In the genomic region with DNA sequence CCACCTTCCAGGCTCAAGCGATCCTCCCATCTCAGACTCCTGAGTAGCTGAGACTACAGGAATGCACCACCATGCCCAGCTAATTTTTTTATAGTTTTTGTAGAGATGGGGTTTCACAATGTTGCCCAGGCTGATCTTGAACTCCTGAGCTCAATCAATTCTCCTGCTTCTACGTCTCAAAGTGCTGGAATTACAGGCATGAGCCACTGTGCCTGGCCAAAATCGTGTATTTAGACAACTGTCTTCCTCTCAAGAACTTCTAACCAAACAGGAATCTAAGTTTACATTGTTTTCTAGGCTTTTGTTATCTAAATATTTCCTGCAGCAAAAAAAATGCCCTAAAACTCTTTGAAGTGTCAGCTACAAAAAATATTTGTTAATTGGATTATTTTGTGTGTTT, we compare ENCODE assay signal across 1 cellular context.
TF ChIP-seq lines count a peak whose summit lies in the region.

No MANE protein-coding gene starts in this region.

TF ChIP-seq in IMR-90, 13 proteins besides CTCF, POLR2A, EP300 and RAD21 (continued from another document):
- TF ChIP-seq, protein P1, sequence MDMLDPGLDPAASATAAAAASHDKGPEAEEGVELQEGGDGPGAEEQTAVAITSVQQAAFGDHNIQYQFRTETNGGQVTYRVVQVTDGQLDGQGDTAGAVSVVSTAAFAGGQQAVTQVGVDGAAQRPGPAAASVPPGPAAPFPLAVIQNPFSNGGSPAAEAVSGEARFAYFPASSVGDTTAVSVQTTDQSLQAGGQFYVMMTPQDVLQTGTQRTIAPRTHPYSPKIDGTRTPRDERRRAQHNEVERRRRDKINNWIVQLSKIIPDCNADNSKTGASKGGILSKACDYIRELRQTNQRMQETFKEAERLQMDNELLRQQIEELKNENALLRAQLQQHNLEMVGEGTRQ (IDR thresholded peaks at IDR 0.05; ENCODE audit: low read depth, low read length) = no peak
- no peak for TF ChIP-seq NFE2L2 (IDR thresholded peaks at IDR 0.05; ENCODE audit: low read depth, low read length)
- no peak for TF ChIP-seq BHLHE40 (IDR thresholded peaks at IDR 0.05; ENCODE audit: low read depth, low read length)
